ENCODE assay signal across 13 cellular contexts in genomic region chr3:58627580-58627894, GRCh38. TPM values are rescaled to one million over a fixed set of nuclear protein-coding genes. Genes with fewer than 3 reads are reported as not detected.
A peak's percentile ranks its signal among the peaks of the same experiment; 100 is the strongest.
DNase-seq lines count a peak whose midpoint lies in the region; ATAC-seq, FAIRE-seq and TF ChIP-seq lines count a peak whose summit lies in the region.
"Had no signal": no experiment of that assay in that cellular context is flagged by ENCODE, and none has a peak within 500 bp of the region (broad histone marks: within the 10 kb centered on the region; RNA-seq: fewer than 3 reads in every experiment).

No MANE protein-coding gene starts in this region.

- peak overlapping the region; percentile 83 for H3K27ac ChIP-seq in WERI-Rb-1
- peak overlapping the region; percentile 72 to 92 (median 84) for H3K27ac ChIP-seq in heart left ventricle
- H3K27ac ChIP-seq: epithelial cell of prostate had no signal

- no peak for FAIRE-seq in HTR-8/SVneo (lab: Jason Lieb, UNC)

- TF ChIP-seq CTCF in WERI-Rb-1 (IDR thresholded peaks at IDR 0.05; ENCODE audit: low read depth, low read length) (no peak), heart left ventricle (IDR thresholded peaks at IDR 0.05) (no peak)

- H3K27me3 ChIP-seq in WERI-Rb-1 (ENCODE audit: insufficient read depth, low read depth, severe bottlenecking) (no peaks in the 10 kb centered on the region), heart left ventricle (no peaks in the 10 kb centered on the region)

- 30 to 67% (median 42%) methylated on average over 2 to 3 of the region's 3 CpGs for WGBS in heart left ventricle, 4 donors

- TF ChIP-seq POLR2A in heart left ventricle (IDR thresholded peaks at IDR 0.05) = no peak

- H3K36me3 ChIP-seq in WERI-Rb-1 (no peaks in the 10 kb centered on the region), heart left ventricle (no peaks in the 10 kb centered on the region)

- DNase-seq in HTR-8/SVneo (ENCODE audit: insufficient read length, low spot score) (peak; percentile 25), WERI-Rb-1 (no peak), heart left ventricle (peak in 4 of 5 donors; percentile 74 to 89 (median 82)), renal cortical epithelial cell (ENCODE audit: low read depth) (peak; percentile 33), NCI-H2107 (lab: John Stamatoyannopoulos, UW) (no peak), LoVo (ENCODE audit: low spot score) (no peak), iPS-NIHi7 (ENCODE audit: extremely low spot score) (no peak)
- DNase-seq: activated CD4-positive, alpha-beta T cell treated with anti-CD3 and anti-CD28 coated beads for 4 hours; NCI-H1436; stimulated activated CD4-positive, alpha-beta T cell treated with anti-CD3 and anti-CD28 coated beads, Interleukin-12 subunit alpha, Interleukin-12 subunit beta, amount 100 ng/mL, for 4 hours had no signal

- intact Hi-C loops in heart left ventricle (cut with DNase I) = loop anchor here in 7 of 10 donors (5.0 kb wide), 1 partner anchor 40 kb away; no protein-coding TSS in a partner anchor

- no peaks in the 10 kb centered on the region for H3K9me3 ChIP-seq in WERI-Rb-1 (ENCODE audit: severe bottlenecking)
- H3K9me3 ChIP-seq in heart left ventricle = no peaks in the 10 kb centered on the region

- peaks cover 11 to 55% (median 31%) of the 10 kb centered on the region in 12 donors for H3K4me1 ChIP-seq in heart left ventricle

- peak; percentile 59 to 82 (median 74) for ATAC-seq in heart left ventricle
- ATAC-seq in HG02571 (IDR thresholded peaks at IDR 0.05; ENCODE audit: unreplicated experiment) = no peak
- ATAC-seq: natural killer cell treated with Interleukin-12 subunit alpha and Interleukin-12 subunit beta and Interleukin-15 and Interleukin-18, amount 100 ng/mL, for 72 hours had no signal

- H3K4me3 ChIP-seq in WERI-Rb-1 (ENCODE audit: low read depth, low read length) (no peak overlapping the region), heart left ventricle (peak overlapping the region in 11 of 12 donors; percentile 31 to 58 (median 48))

RNA-seq across cellular contexts. Expression of gene FAM3D, which starts 39.0 kb away (rescaled TPM):
- total RNA-seq in heart left ventricle (not detected), renal cortical epithelial cell (not detected in 2 replicates)
- polyA plus RNA-seq in heart left ventricle = under 1 TPM in 1 of 2 donors, not detected in 1; 0.06 TPM
- total RNA-seq: natural killer cell treated with Interleukin-12 subunit alpha and Interleukin-12 subunit beta and Interleukin-15 and Interleukin-18, amount 100 ng/mL, for 72 hours had no signal

RNA-seq across cellular contexts. Expression of gene FAM107A, which starts 50.3 kb away (rescaled TPM):
- total RNA-seq in heart left ventricle (100 to 1,000 TPM in 3 of 9 donors, 10 to 100 TPM in 6; 24.6 to 144 (median 62.5) TPM), renal cortical epithelial cell (0.60 and 0.87 TPM in 2 replicates)
- 10 to 100 TPM; 39.2 to 47.9 TPM for polyA plus RNA-seq in heart left ventricle
- total RNA-seq: natural killer cell treated with Interleukin-12 subunit alpha and Interleukin-12 subunit beta and Interleukin-15 and Interleukin-18, amount 100 ng/mL, for 72 hours had no signal

Comparison
In these comparisons a context has a peak if more than half of its experiments do, and no peak if none do; other contexts are left out.
1. DNase-seq: peak in HTR-8/SVneo (single experiment), heart left ventricle (4 of 5) and renal cortical epithelial cell (single experiment); none in WERI-Rb-1 (single experiment), NCI-H2107 (single experiment), LoVo (single experiment) and iPS-NIHi7 (single experiment).
2. RNA of gene FAM107A, which starts 50.3 kb away (total RNA-seq): 24.6 to 144 TPM in heart left ventricle; 0.60 to 0.87 TPM in renal cortical epithelial cell; every median in the first group is over 10 times any median in the second.